1 cellular context compared by ENCODE assay signal in the genomic region with DNA sequence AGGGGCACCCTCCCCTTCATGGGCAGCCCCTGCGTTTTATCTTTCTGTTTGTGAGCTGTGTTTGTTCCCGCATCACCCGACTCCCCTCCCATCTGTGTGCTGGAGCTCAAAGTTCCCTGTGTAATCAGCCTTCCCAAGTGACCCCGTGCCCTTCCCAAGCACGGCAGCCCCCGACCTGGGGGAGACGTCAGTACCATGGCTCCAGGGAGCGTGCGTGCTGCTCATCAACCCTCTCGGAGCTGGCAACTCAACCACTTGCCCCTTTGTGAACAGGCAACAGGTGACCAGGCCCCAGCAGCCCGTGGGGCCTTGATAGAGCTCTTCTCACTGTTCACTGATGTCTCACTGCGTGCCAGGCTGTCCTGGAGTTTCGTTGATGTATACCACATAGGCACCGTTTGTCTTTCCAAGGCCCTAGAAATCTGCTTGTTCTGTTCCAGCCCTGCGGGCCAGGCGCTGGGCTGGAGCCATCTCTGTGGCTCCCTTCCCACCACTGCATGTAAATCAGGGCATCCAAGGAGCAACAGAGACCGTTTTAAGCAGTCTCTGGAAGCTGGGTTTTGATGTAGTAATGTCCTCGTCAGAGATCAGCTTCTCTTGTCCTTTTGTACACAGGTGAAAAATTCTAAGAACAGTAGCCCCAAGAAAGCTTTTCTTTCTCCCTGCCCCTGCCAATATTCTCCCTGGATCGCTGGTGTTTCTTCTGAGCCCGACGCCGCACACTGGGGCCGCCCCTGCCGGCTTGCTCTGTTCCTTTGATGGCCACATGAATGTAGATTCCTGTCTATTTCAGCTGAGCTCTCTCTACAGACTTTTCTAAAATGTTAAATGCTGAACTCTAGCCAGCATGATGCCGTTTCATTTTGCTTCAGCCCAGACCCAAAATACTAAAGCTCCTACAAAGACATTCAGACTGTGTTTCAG.
TF ChIP-seq lines count a peak whose summit lies in the region.

No MANE protein-coding gene starts in this region.

TF ChIP-seq in HepG2, 621 proteins besides CTCF, POLR2A, EP300 and RAD21 (continued from another document and continues in another):
- TF ChIP-seq, protein P1, sequence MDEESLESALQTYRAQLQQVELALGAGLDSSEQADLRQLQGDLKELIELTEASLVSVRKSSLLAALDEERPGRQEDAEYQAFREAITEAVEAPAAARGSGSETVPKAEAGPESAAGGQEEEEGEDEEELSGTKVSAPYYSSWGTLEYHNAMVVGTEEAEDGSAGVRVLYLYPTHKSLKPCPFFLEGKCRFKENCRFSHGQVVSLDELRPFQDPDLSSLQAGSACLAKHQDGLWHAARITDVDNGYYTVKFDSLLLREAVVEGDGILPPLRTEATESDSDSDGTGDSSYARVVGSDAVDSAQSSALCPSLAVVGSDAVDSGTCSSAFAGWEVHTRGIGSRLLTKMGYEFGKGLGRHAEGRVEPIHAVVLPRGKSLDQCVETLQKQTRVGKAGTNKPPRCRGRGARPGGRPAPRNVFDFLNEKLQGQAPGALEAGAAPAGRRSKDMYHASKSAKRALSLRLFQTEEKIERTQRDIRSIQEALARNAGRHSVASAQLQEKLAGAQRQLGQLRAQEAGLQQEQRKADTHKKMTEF (CRISPR knock-in tag; IDR thresholded peaks at IDR 0.05): peak; percentile 45; the same call in 1 of the 2 replicates
- TF ChIP-seq, protein P2, sequence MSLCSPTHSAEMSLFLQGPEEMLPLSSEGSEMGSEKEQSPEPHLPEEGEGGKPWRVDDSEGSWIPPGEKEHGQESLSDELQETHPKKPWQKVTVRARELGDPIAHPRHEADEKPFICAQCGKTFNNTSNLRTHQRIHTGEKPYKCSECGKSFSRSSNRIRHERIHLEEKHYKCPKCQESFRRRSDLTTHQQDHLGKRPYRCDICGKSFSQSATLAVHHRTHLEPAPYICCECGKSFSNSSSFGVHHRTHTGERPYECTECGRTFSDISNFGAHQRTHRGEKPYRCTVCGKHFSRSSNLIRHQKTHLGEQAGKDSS (CRISPR knock-in tag; IDR thresholded peaks at IDR 0.05; ENCODE audit: borderline replicate concordance, low read depth): peak; percentile 59; the same call in 1 of the 2 replicates
- no peak for TF ChIP-seq AGO2 (optimal IDR thresholded peaks at IDR 0.05; ENCODE audit: low read depth, low read length)
- no peak for TF ChIP-seq KLF16 (CRISPR knock-in tag; IDR thresholded peaks at IDR 0.05)
- TF ChIP-seq JDP2 (CRISPR knock-in tag; IDR thresholded peaks at IDR 0.05; ENCODE audit: borderline replicate concordance): no peak
- TF ChIP-seq, protein P3, sequence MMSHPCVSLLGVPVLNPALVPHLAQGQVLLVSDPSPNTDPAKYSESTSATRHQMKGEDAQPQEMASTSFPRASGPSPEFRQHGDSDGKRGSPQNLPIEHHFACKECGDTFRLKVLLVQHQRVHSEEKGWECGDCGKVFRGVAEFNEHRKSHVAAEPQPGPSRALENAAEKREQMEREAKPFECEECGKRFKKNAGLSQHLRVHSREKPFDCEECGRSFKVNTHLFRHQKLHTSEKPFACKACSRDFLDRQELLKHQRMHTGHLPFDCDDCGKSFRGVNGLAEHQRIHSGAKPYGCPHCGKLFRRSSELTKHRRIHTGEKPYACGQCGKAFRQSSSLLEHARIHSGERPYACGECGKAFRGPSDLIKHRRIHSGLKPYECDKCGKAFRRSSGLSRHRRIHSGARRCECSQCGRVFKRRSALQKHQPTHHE (CRISPR knock-in tag; IDR thresholded peaks at IDR 0.05; ENCODE audit: borderline replicate concordance): no peak
- TF ChIP-seq ZNF549 (CRISPR knock-in tag; IDR thresholded peaks at IDR 0.05): no peak
- TF ChIP-seq GABPB1 (CRISPR knock-in tag; IDR thresholded peaks at IDR 0.05): peak; percentile 40; the same call in 1 of the 2 replicates
- TF ChIP-seq FOXO1 (CRISPR knock-in tag; IDR thresholded peaks at IDR 0.05): peak; percentile 65; the same call in 1 of the 2 replicates
- TF ChIP-seq, protein P4, sequence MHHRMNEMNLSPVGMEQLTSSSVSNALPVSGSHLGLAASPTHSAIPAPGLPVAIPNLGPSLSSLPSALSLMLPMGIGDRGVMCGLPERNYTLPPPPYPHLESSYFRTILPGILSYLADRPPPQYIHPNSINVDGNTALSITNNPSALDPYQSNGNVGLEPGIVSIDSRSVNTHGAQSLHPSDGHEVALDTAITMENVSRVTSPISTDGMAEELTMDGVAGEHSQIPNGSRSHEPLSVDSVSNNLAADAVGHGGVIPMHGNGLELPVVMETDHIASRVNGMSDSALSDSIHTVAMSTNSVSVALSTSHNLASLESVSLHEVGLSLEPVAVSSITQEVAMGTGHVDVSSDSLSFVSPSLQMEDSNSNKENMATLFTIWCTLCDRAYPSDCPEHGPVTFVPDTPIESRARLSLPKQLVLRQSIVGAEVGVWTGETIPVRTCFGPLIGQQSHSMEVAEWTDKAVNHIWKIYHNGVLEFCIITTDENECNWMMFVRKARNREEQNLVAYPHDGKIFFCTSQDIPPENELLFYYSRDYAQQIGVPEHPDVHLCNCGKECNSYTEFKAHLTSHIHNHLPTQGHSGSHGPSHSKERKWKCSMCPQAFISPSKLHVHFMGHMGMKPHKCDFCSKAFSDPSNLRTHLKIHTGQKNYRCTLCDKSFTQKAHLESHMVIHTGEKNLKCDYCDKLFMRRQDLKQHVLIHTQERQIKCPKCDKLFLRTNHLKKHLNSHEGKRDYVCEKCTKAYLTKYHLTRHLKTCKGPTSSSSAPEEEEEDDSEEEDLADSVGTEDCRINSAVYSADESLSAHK (CRISPR knock-in tag; IDR thresholded peaks at IDR 0.05; ENCODE audit: borderline replicate concordance): no peak
- TF ChIP-seq WIZ (CRISPR knock-in tag; IDR thresholded peaks at IDR 0.05): no peak
- no peak for TF ChIP-seq FLYWCH1 (CRISPR knock-in tag; IDR thresholded peaks at IDR 0.05)
- TF ChIP-seq ZNF383 (CRISPR knock-in tag; IDR thresholded peaks at IDR 0.05; ENCODE audit: borderline replicate concordance): no peak
- TF ChIP-seq ZNF577 (CRISPR knock-in tag; IDR thresholded peaks at IDR 0.05; ENCODE audit: borderline replicate concordance, low read depth): no peak
- TF ChIP-seq SIX4 (CRISPR knock-in tag; IDR thresholded peaks at IDR 0.05): no peak
- TF ChIP-seq ARID2 (CRISPR knock-in tag; IDR thresholded peaks at IDR 0.05; ENCODE audit: borderline replicate concordance): no peak
- no peak for TF ChIP-seq FOXK2 (IDR thresholded peaks at IDR 0.05)
- TF ChIP-seq JARID2 (CRISPR knock-in tag; IDR thresholded peaks at IDR 0.05; ENCODE audit: insufficient replicate concordance): no peak
- TF ChIP-seq LCORL (IDR thresholded peaks at IDR 0.05): no peak
- peak; percentile 77 for TF ChIP-seq LCORL (CRISPR knock-in tag; IDR thresholded peaks at IDR 0.05)
- no peak; the same call in 1 of the 2 replicates for TF ChIP-seq RNF2 (conservative IDR thresholded peaks at IDR 0.05; ENCODE audit: low read depth)
- TF ChIP-seq, protein P5, sequence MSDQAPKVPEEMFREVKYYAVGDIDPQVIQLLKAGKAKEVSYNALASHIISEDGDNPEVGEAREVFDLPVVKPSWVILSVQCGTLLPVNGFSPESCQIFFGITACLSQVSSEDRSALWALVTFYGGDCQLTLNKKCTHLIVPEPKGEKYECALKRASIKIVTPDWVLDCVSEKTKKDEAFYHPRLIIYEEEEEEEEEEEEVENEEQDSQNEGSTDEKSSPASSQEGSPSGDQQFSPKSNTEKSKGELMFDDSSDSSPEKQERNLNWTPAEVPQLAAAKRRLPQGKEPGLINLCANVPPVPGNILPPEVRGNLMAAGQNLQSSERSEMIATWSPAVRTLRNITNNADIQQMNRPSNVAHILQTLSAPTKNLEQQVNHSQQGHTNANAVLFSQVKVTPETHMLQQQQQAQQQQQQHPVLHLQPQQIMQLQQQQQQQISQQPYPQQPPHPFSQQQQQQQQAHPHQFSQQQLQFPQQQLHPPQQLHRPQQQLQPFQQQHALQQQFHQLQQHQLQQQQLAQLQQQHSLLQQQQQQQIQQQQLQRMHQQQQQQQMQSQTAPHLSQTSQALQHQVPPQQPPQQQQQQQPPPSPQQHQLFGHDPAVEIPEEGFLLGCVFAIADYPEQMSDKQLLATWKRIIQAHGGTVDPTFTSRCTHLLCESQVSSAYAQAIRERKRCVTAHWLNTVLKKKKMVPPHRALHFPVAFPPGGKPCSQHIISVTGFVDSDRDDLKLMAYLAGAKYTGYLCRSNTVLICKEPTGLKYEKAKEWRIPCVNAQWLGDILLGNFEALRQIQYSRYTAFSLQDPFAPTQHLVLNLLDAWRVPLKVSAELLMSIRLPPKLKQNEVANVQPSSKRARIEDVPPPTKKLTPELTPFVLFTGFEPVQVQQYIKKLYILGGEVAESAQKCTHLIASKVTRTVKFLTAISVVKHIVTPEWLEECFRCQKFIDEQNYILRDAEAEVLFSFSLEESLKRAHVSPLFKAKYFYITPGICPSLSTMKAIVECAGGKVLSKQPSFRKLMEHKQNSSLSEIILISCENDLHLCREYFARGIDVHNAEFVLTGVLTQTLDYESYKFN (CRISPR knock-in tag; conservative IDR thresholded peaks at IDR 0.05): peak; percentile 90
- TF ChIP-seq NFKB2 (CRISPR knock-in tag; IDR thresholded peaks at IDR 0.05; ENCODE audit: borderline replicate concordance): peak; percentile 26; the same call in 1 of the 2 replicates
- TF ChIP-seq ZNF737 (CRISPR knock-in tag; IDR thresholded peaks at IDR 0.05; ENCODE audit: borderline replicate concordance): no peak
- no peak for TF ChIP-seq TEAD3 (CRISPR knock-in tag; optimal IDR thresholded peaks at IDR 0.05; ENCODE audit: borderline replicate concordance)
- TF ChIP-seq ZIK1 (CRISPR knock-in tag; IDR thresholded peaks at IDR 0.05; ENCODE audit: borderline replicate concordance, low read depth): no peak
- no peak for TF ChIP-seq THYN1 (CRISPR knock-in tag; IDR thresholded peaks at IDR 0.05; ENCODE audit: borderline replicate concordance, low read depth)
- no peak for TF ChIP-seq ZNF329 (CRISPR knock-in tag; IDR thresholded peaks at IDR 0.05; ENCODE audit: low read depth)
- TF ChIP-seq HNRNPLL (IDR thresholded peaks at IDR 0.05; ENCODE audit: low read depth, low read length, poor library complexity, severe bottlenecking): peak; percentile 24
- no peak for TF ChIP-seq ATF1 (CRISPR knock-in tag; IDR thresholded peaks at IDR 0.05)
- peak; percentile 65 for TF ChIP-seq PITX1 (CRISPR knock-in tag; IDR thresholded peaks at IDR 0.05)
- no peak; the same call in 1 of the 2 replicates for TF ChIP-seq ZNF782 (CRISPR knock-in tag; IDR thresholded peaks at IDR 0.05; ENCODE audit: borderline replicate concordance)
- peak; percentile 24; the same call in 1 of the 2 replicates for TF ChIP-seq CREM (IDR thresholded peaks at IDR 0.05)
- no peak for TF ChIP-seq CREM (CRISPR knock-in tag; IDR thresholded peaks at IDR 0.05)
- no peak for TF ChIP-seq ZNF224 (CRISPR knock-in tag; IDR thresholded peaks at IDR 0.05)
- TF ChIP-seq ZNF660 (CRISPR knock-in tag; IDR thresholded peaks at IDR 0.05; ENCODE audit: borderline replicate concordance, low read depth): no peak
- no peak for TF ChIP-seq GATA4 (IDR thresholded peaks at IDR 0.05; ENCODE audit: borderline replicate concordance, low read depth)
- no peak for TF ChIP-seq ZNF7 (CRISPR knock-in tag; IDR thresholded peaks at IDR 0.05)
- no peak for TF ChIP-seq ZKSCAN1 (IDR thresholded peaks at IDR 0.05; ENCODE audit: low read length)
- TF ChIP-seq MEIS1 (CRISPR knock-in tag; IDR thresholded peaks at IDR 0.05; ENCODE audit: borderline replicate concordance): peak; percentile 78; the same call in 1 of the 2 replicates
- no peak for TF ChIP-seq TBX3 (IDR thresholded peaks at IDR 0.05; ENCODE audit: borderline replicate concordance)
- TF ChIP-seq, protein P6, sequence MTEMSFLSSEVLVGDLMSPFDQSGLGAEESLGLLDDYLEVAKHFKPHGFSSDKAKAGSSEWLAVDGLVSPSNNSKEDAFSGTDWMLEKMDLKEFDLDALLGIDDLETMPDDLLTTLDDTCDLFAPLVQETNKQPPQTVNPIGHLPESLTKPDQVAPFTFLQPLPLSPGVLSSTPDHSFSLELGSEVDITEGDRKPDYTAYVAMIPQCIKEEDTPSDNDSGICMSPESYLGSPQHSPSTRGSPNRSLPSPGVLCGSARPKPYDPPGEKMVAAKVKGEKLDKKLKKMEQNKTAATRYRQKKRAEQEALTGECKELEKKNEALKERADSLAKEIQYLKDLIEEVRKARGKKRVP (CRISPR knock-in tag; IDR thresholded peaks at IDR 0.05): peak in 1 of 2 experiments; percentile 48; a peak in 1 of 4 replicates
- TF ChIP-seq TARDBP (CRISPR knock-in tag; IDR thresholded peaks at IDR 0.05): no peak
- TF ChIP-seq, protein P7, sequence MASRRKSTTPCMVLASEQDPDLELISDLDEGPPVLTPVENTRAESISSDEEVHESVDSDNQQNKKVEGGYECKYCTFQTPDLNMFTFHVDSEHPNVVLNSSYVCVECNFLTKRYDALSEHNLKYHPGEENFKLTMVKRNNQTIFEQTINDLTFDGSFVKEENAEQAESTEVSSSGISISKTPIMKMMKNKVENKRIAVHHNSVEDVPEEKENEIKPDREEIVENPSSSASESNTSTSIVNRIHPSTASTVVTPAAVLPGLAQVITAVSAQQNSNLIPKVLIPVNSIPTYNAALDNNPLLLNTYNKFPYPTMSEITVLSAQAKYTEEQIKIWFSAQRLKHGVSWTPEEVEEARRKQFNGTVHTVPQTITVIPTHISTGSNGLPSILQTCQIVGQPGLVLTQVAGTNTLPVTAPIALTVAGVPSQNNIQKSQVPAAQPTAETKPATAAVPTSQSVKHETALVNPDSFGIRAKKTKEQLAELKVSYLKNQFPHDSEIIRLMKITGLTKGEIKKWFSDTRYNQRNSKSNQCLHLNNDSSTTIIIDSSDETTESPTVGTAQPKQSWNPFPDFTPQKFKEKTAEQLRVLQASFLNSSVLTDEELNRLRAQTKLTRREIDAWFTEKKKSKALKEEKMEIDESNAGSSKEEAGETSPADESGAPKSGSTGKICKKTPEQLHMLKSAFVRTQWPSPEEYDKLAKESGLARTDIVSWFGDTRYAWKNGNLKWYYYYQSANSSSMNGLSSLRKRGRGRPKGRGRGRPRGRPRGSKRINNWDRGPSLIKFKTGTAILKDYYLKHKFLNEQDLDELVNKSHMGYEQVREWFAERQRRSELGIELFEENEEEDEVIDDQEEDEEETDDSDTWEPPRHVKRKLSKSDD (CRISPR knock-in tag; IDR thresholded peaks at IDR 0.05; ENCODE audit: low read depth): no peak
- TF ChIP-seq, protein P8, sequence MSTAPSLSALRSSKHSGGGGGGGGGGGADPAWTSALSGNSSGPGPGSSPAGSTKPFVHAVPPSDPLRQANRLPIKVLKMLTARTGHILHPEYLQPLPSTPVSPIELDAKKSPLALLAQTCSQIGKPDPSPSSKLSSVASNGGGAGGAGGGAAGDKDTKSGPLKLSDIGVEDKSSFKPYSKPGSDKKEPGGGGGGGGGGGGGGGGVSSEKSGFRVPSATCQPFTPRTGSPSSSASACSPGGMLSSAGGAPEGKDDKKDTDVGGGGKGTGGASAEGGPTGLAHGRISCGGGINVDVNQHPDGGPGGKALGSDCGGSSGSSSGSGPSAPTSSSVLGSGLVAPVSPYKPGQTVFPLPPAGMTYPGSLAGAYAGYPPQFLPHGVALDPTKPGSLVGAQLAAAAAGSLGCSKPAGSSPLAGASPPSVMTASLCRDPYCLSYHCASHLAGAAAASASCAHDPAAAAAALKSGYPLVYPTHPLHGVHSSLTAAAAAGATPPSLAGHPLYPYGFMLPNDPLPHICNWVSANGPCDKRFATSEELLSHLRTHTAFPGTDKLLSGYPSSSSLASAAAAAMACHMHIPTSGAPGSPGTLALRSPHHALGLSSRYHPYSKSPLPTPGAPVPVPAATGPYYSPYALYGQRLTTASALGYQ (CRISPR knock-in tag; IDR thresholded peaks at IDR 0.05): no peak
- no peak for TF ChIP-seq RFX1 (IDR thresholded peaks at IDR 0.05)
- TF ChIP-seq, protein P9, sequence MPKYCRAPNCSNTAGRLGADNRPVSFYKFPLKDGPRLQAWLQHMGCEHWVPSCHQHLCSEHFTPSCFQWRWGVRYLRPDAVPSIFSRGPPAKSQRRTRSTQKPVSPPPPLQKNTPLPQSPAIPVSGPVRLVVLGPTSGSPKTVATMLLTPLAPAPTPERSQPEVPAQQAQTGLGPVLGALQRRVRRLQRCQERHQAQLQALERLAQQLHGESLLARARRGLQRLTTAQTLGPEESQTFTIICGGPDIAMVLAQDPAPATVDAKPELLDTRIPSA (CRISPR knock-in tag; IDR thresholded peaks at IDR 0.05; ENCODE audit: borderline replicate concordance): no peak
- no peak for TF ChIP-seq POLR2G (IDR thresholded peaks at IDR 0.05; ENCODE audit: low read depth, low read length)
